In genomic region chr4:6362896-6363295, GRCh38 we compare ENCODE assay signal across 10 cellular contexts.
A peak's percentile ranks its signal among the peaks of the same experiment; 100 is the strongest.
DNase-seq lines count a peak whose midpoint lies in the region; ATAC-seq and TF ChIP-seq lines count a peak whose summit lies in the region.
"Had no signal": no experiment of that assay in that cellular context is flagged by ENCODE, and none has a peak within 500 bp of the region (broad histone marks: within the 10 kb centered on the region; RNA-seq: fewer than 3 reads in every experiment).

No MANE protein-coding gene starts in this region.

- H3K4me3 ChIP-seq in fibroblast of the aortic adventitia (ENCODE audit: low read depth, low read length) (no peak overlapping the region), testis (no peak overlapping the region)

- intact Hi-C loops in left cardiac atrium (cut with DNase I): no loop called here
- intact Hi-C loops in cardiac septum (cut with DNase I): no loop called here
- intact Hi-C loops in testis (cut with DNase I; ENCODE audit: low total_unique reads): no loop called here

- H3K27me3 ChIP-seq in testis: no peaks in the 10 kb centered on the region

- TF ChIP-seq CTCF in fibroblast of the aortic adventitia (IDR thresholded peaks at IDR 0.05; ENCODE audit: insufficient read depth, low read length): no peak
- TF ChIP-seq CTCF in testis (IDR thresholded peaks at IDR 0.05): no peak
- no peak for TF ChIP-seq CTCF in omental fat pad (IDR thresholded peaks at IDR 0.05)

- no peaks in the 10 kb centered on the region for H3K9me3 ChIP-seq in testis

- ATAC-seq in left cardiac atrium: peak in 1 of 2 donors; percentile 15
- no peak for ATAC-seq in omental fat pad (ENCODE audit: low FRiP score)
- ATAC-seq in activated CD4-positive, CD25-positive, alpha-beta regulatory T cell treated with anti-CD3 and anti-CD28 coated beads, Interleukin-2, amount 50 U/mL, for 24 hours: no peak
- ATAC-seq in HG03378 (IDR thresholded peaks at IDR 0.05; ENCODE audit: unreplicated experiment): no peak
- ATAC-seq: CD8-positive, alpha-beta T cell; T-cell had no signal

- no peaks in the 10 kb centered on the region for H3K36me3 ChIP-seq in testis (ENCODE audit: low read depth, missing control alignments)

- no peaks in the 10 kb centered on the region for H3K4me1 ChIP-seq in testis

- no peak for TF ChIP-seq POLR2A in testis (IDR thresholded peaks at IDR 0.05)

- DNase-seq in left cardiac atrium (peak; percentile 37), cardiac septum (ENCODE audit: low spot score) (no peak), T follicular helper cell (ENCODE audit: low read depth) (peak; percentile 4), fibroblast of the aortic adventitia (ENCODE audit: low read depth) (peak; percentile 18), testis (peak; percentile 54), omental fat pad (ENCODE audit: low spot score) (no peak)

- WGBS in testis, 2 donors: 42% methylated on average over 6 to 8 of the region's 8 CpGs

- no peak overlapping the region for H3K27ac ChIP-seq in testis

Comparison
In these comparisons a context has a peak if more than half of its experiments do, and no peak if none do; other contexts are left out.
1. DNase-seq: peak in left cardiac atrium (single experiment), T follicular helper cell (single experiment), fibroblast of the aortic adventitia (single experiment) and testis (single experiment); none in cardiac septum (single experiment) and omental fat pad (single experiment).